In the genomic region with DNA sequence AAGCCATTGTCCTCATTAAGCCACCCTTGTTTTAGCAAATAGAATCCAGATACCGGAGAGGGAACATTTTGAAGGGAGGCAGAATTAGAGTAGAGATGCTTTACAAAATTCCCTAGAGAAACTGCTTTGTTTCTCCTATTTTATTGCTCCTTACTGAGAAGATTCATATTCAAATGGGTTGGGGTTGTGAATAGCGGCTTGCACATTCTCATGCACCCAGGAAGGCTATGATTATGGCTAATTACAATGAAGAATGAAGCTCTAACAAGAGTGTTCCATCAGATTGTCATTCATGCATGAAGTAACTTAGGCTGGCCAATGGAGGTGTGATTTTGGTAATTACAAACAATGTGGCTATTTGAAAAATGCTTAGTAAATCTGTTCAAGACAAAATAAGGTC, we compare ENCODE assay signal across 11 cellular contexts.
DNase-seq lines count a peak whose midpoint lies in the region; ATAC-seq and TF ChIP-seq lines count a peak whose summit lies in the region.
"Had no signal": no experiment of that assay in that cellular context is flagged by ENCODE, and none has a peak within 500 bp of the region (broad histone marks: within the 10 kb centered on the region; RNA-seq: fewer than 3 reads in every experiment).

No MANE protein-coding gene starts in this region.

- H3K4me3 ChIP-seq in HFF-Myc (replicated peaks; ENCODE audit: low read depth, low read length) (0 out of 2 replicates have a peak overlapping the region, but pooled peaks have one; percentile 7), astrocyte of the cerebellum (ENCODE audit: low read depth, low read length) (peak overlapping the region; percentile 13), right cardiac atrium (ENCODE audit: low read length) (peak overlapping the region; percentile 53), skeletal muscle cell (ENCODE audit: low read depth, low read length) (peak overlapping the region; percentile 12), ascending aorta (peak overlapping the region in 1 of 2 donors; percentile 42)

- no peak overlapping the region for H3K27ac ChIP-seq in right cardiac atrium (ENCODE audit: low read length)
- no peak overlapping the region for H3K27ac ChIP-seq in ascending aorta
- H3K27ac ChIP-seq: neutrophil had no signal

- H3K36me3 ChIP-seq in ascending aorta = no peaks in the 10 kb centered on the region
- H3K36me3 ChIP-seq: neutrophil had no signal

- H3K9me3 Mint-ChIP-seq in activated T-cell treated with anti-CD3 and anti-CD28 coated beads, Interleukin-2, amount 50 U/mL, for 72 hours = no peaks in the 10 kb centered on the region
- H3K9me3 Mint-ChIP-seq: central memory CD8-positive, alpha-beta T cell had no signal

- H3K27me3 ChIP-seq in right cardiac atrium (ENCODE audit: control insufficient read depth, insufficient read depth) (no peaks in the 10 kb centered on the region), ascending aorta (no peaks in the 10 kb centered on the region)
- H3K27me3 ChIP-seq: neutrophil had no signal

- ATAC-seq in right cardiac atrium = no peak
- no peak for ATAC-seq in activated T-cell treated with anti-CD3 and anti-CD28 coated beads, Interleukin-2, amount 50 U/mL, for 72 hours (replicated peaks in 1 of 2)

- H3K4me3 Mint-ChIP-seq in activated T-cell treated with anti-CD3 and anti-CD28 coated beads, Interleukin-2, amount 50 U/mL, for 72 hours = no peak overlapping the region
- H3K4me3 Mint-ChIP-seq: central memory CD8-positive, alpha-beta T cell had no signal

- in situ Hi-C loops in astrocyte of the cerebellum (cut with HindIII; ENCODE audit: low sequenced_read_pairs) (loop anchor here (10.0 kb wide), 1 partner anchor 557 kb away; a partner anchor contains a TSS), ACHN (cut with HindIII; ENCODE audit: low pct_ligation_motif_present, low pct_unique_long_range_greater_than_20kb, low sequenced_read_pairs) (no loop called here)

- DNase-seq in HFF-Myc (ENCODE audit: extremely low read depth, low read depth) = no peak
- no peak for DNase-seq in astrocyte of the cerebellum (ENCODE audit: low read depth)
- no peak for DNase-seq in right cardiac atrium
- DNase-seq in skeletal muscle cell (ENCODE audit: low read depth) = no peak
- no peak for DNase-seq in ACHN
- DNase-seq in activated T-cell treated with anti-CD3 and anti-CD28 coated beads, Interleukin-2, amount 50 U/mL, for 72 hours = no peak
- DNase-seq in ascending aorta (ENCODE audit: low spot score in 2 of 2) = no peak
- DNase-seq in NCI-H1092 treated with DMSO at 0.1 percent for 48 hours (lab: John Stamatoyannopoulos, UW) = no peak
- DNase-seq: Karpas-422 had no signal

- H3K9me3 ChIP-seq in right cardiac atrium (ENCODE audit: control insufficient read depth, low read length) = no peaks in the 10 kb centered on the region
- H3K9me3 ChIP-seq in ascending aorta = no peaks in the 10 kb centered on the region
- H3K9me3 ChIP-seq: neutrophil had no signal

- no peak overlapping the region for H3K27ac Mint-ChIP-seq in activated T-cell treated with anti-CD3 and anti-CD28 coated beads, Interleukin-2, amount 50 U/mL, for 72 hours

- no peaks in the 10 kb centered on the region for H3K4me1 Mint-ChIP-seq in activated T-cell treated with anti-CD3 and anti-CD28 coated beads, Interleukin-2, amount 50 U/mL, for 72 hours (ENCODE audit: low read depth)
- H3K4me1 Mint-ChIP-seq: central memory CD8-positive, alpha-beta T cell had no signal

- TF ChIP-seq CTCF in HFF-Myc (IDR thresholded peaks at IDR 0.05; ENCODE audit: low read depth, low read length, missing control alignments) (no peak), astrocyte of the cerebellum (IDR thresholded peaks at IDR 0.05; ENCODE audit: low read depth, low read length, missing control alignments) (no peak), ascending aorta (IDR thresholded peaks at IDR 0.05) (no peak)

- intact Hi-C loops in right cardiac atrium (cut with DNase I) (loop anchor here in 1 of 4 donors (10.0 kb wide), 1 partner anchor 557 kb away; a partner anchor contains a TSS), ascending aorta (cut with DNase I) (no loop called here)

- no peaks in the 10 kb centered on the region for H3K4me1 ChIP-seq in right cardiac atrium (ENCODE audit: control insufficient read depth, insufficient read depth, low read length)
- no peaks in the 10 kb centered on the region for H3K4me1 ChIP-seq in ascending aorta

- 47% methylated on average over 2 of the region's 2 CpGs for WGBS in right cardiac atrium

- no peaks in the 10 kb centered on the region for H3K27me3 Mint-ChIP-seq in activated T-cell treated with anti-CD3 and anti-CD28 coated beads, Interleukin-2, amount 50 U/mL, for 72 hours (ENCODE audit: low read depth)
- H3K27me3 Mint-ChIP-seq: central memory CD8-positive, alpha-beta T cell had no signal

- H3K36me3 Mint-ChIP-seq in activated T-cell treated with anti-CD3 and anti-CD28 coated beads, Interleukin-2, amount 50 U/mL, for 72 hours (ENCODE audit: insufficient read depth in 2 of 2) = peaks cover 0 to 3% of the 10 kb centered on the region in 2 donors
